9 cellular contexts compared by ENCODE assay signal in genomic region chr13:102869948-102870676, GRCh38. TPM values are rescaled to one million over a fixed set of nuclear protein-coding genes. Genes with fewer than 3 reads are reported as not detected.
DNase-seq lines count a peak whose midpoint lies in the region; ATAC-seq, FAIRE-seq and TF ChIP-seq lines count a peak whose summit lies in the region.
"Had no signal": no experiment of that assay in that cellular context is flagged by ENCODE, and none has a peak within 500 bp of the region (broad histone marks: within the 10 kb centered on the region; RNA-seq: fewer than 3 reads in every experiment).

No MANE protein-coding gene starts in this region.

- no peak for TF ChIP-seq CTCF in cardiac muscle cell (IDR thresholded peaks at IDR 0.05; ENCODE audit: low read depth, low read length)
- TF ChIP-seq CTCF in right atrium auricular region (IDR thresholded peaks at IDR 0.05) = no peak
- TF ChIP-seq CTCF in K562 (IDR thresholded peaks at IDR 0.05 in 2 of 3, conservative IDR thresholded peaks at IDR 0.05 in 1 of 3; ENCODE audit: insufficient read depth in 2 of 3, low read depth in 1 of 3, low read length in 3 of 3) = no peak
- TF ChIP-seq CTCF in A673 (conservative IDR thresholded peaks at IDR 0.05; ENCODE audit: low read depth, low read length) = no peak

- CTCF ChIA-PET in K562 (lab: Yijun Ruan, JAX; ENCODE audit: low intra/inter-chr PET ratio) = no interaction called here
- CTCF ChIA-PET in A673 (lab: Charles Lee) = interaction anchor here (1.3 kb wide), 2 partner anchors 13 to 278 kb away, joined by 3 to 5 read pairs; no protein-coding TSS in a partner anchor

- no peak for TF ChIP-seq EP300 in K562 (IDR thresholded peaks at IDR 0.05; ENCODE audit: low read length)

- no peaks in the 10 kb centered on the region for H3K9me1 ChIP-seq in K562 (ENCODE audit: control insufficient read depth, insufficient read depth, low read length)

- in situ Hi-C loops in K562 (cut with MboI) = no loop called here

- BruUV-seq in K562 (replicated peaks; lab: Mats Ljungman, UMichigan) (no TSS peak), A673 (replicated peaks; lab: Mats Ljungman, UMichigan) (no TSS peak)

- TF ChIP-seq POLR2A in K562 (conservative IDR thresholded peaks at IDR 0.05) = no peak

- FAIRE-seq in K562 (lab: Jason Lieb, UNC) = no peak

- no peak overlapping the region for H2AFZ ChIP-seq in K562 (ENCODE audit: low read depth, low read length)

- H3K9me3 ChIP-seq in cardiac muscle cell (ENCODE audit: low read depth) = no peaks in the 10 kb centered on the region
- H3K9me3 ChIP-seq in right atrium auricular region = no peaks in the 10 kb centered on the region
- H3K9me3 ChIP-seq in K562 (replicated peaks; ENCODE audit: control insufficient read depth, insufficient read depth, low read depth, low read length) = no peaks in the 10 kb centered on the region
- no peaks in the 10 kb centered on the region for H3K9me3 ChIP-seq in A673 (ENCODE audit: low read depth, low read length, poor library complexity, severe bottlenecking)

- TF ChIP-seq RAD21 in K562 (CRISPR knock-in tag; conservative IDR thresholded peaks at IDR 0.05 in 1 of 2, IDR thresholded peaks at IDR 0.05 in 1 of 2) = no peak

- no peak for DNase-seq in cardiac muscle cell (ENCODE audit: low read depth in 1 of 2, low spot score in 1 of 2)
- DNase-seq in right atrium auricular region (ENCODE audit: low spot score) = no peak
- no peak for DNase-seq in K562 (ENCODE audit: extremely low read depth in 1 of 4, low spot score in 3 of 4)
- DNase-seq in NCI-H1694 (lab: John Stamatoyannopoulos, UW) = no peak
- no peak for DNase-seq in A673 (ENCODE audit: low spot score)
- no peak for DNase-seq in H4 (ENCODE audit: low spot score)
- DNase-seq in A172 (ENCODE audit: low spot score) = no peak

- H3K4me1 ChIP-seq in cardiac muscle cell (ENCODE audit: low read depth) = peaks cover 11% of the 10 kb centered on the region
- H3K4me1 ChIP-seq in right atrium auricular region = peaks cover 0 to 6% of the 10 kb centered on the region in 2 donors
- H3K4me1 ChIP-seq in K562 (replicated peaks in 1 of 2; ENCODE audit: control insufficient read depth in 2 of 2, insufficient read depth in 2 of 2, low read length in 2 of 2) = no peaks in the 10 kb centered on the region
- no peaks in the 10 kb centered on the region for H3K4me1 ChIP-seq in A673 (ENCODE audit: insufficient read depth, low read length, poor library complexity, severe bottlenecking)

- no peak overlapping the region for H3K4me2 ChIP-seq in K562 (ENCODE audit: insufficient read depth, low read length)

- H3K9ac ChIP-seq in K562 (ENCODE audit: insufficient read depth in 1 of 2, low read depth in 2 of 2, low read length in 2 of 2) = no peak overlapping the region

- POLR2A ChIA-PET in K562 (lab: Yijun Ruan, JAX) = no interaction called here
- POLR2A ChIA-PET in A673 (lab: Charles Lee; ENCODE audit: low non-redundant PET) = no interaction called here

- H4K20me1 ChIP-seq in K562 (replicated peaks; ENCODE audit: control insufficient read depth, insufficient read depth, low read length) = no peaks in the 10 kb centered on the region

- H3K27me3 ChIP-seq in cardiac muscle cell (no peaks in the 10 kb centered on the region), right atrium auricular region (no peaks in the 10 kb centered on the region), K562 (ENCODE audit: control insufficient read depth in 2 of 2, insufficient read depth in 2 of 2, low read length in 2 of 2) (no peaks in the 10 kb centered on the region), A673 (replicated peaks; ENCODE audit: insufficient read depth, low read depth, low read length, poor library complexity) (no peaks in the 10 kb centered on the region)

- no peak overlapping the region for H3K4me3 ChIP-seq in cardiac muscle cell
- H3K4me3 ChIP-seq in right atrium auricular region = no peak overlapping the region
- H3K4me3 ChIP-seq in K562 = no peak overlapping the region
- H3K4me3 ChIP-seq in A673 (ENCODE audit: low read depth, low read length, poor library complexity, severe bottlenecking) = no peak overlapping the region

- intact Hi-C loops in K562 (cut with micrococcal nuclease) = no loop called here
- intact Hi-C loops in A673 (cut with micrococcal nuclease; ENCODE audit: unreplicated experiment) = no loop called here

- ATAC-seq in HG03280 (IDR thresholded peaks at IDR 0.05; ENCODE audit: unreplicated experiment) = peak; percentile 20
- ATAC-seq in K562 = peak; percentile 50

- no peaks in the 10 kb centered on the region; the same call in 2 of the 3 replicates for H3K79me2 ChIP-seq in K562 (ENCODE audit: control insufficient read depth, insufficient read depth, low read length)

- H3K36me3 ChIP-seq in cardiac muscle cell (peaks cover 54% of the 10 kb centered on the region), right atrium auricular region (peaks cover 59% of the 10 kb centered on the region), K562 (ENCODE audit: control insufficient read depth, insufficient read depth, low read length) (peaks cover 63% of the 10 kb centered on the region), A673 (ENCODE audit: insufficient read depth, low read length, poor library complexity, severe bottlenecking) (peaks cover 44% of the 10 kb centered on the region)

- peak overlapping the region; percentile 44 for H3K27ac ChIP-seq in cardiac muscle cell
- no peak overlapping the region for H3K27ac ChIP-seq in right atrium auricular region
- H3K27ac ChIP-seq in K562 (ENCODE audit: extremely low read depth, low read depth, low read length) = no peak overlapping the region
- H3K27ac ChIP-seq in A673 (ENCODE audit: low read depth, low read length, poor library complexity, severe bottlenecking) = no peak overlapping the region
- H3K27ac ChIP-seq: VCaP had no signal

- 39% methylated on average over 5 of the region's 5 CpGs for WGBS in K562 (ENCODE audit: insufficient coverage, low coverage, missing lambda C conversion rate)

TF ChIP-seq in K562, 482 proteins besides CTCF, POLR2A, EP300 and RAD21:
- TF ChIP-seq PKNOX1 (IDR thresholded peaks at IDR 0.05) (peak; percentile 43; the same call in 1 of the 2 replicates), TRIM28 (IDR thresholded peaks at IDR 0.05) (no peak)

RNA-seq across cellular contexts. Expression of gene ERCC5, which starts 24.3 kb away (rescaled TPM):
- total RNA-seq in cardiac muscle cell (41.1 and 84.3 TPM in 2 replicates), right atrium auricular region (10 to 100 TPM; 38.2 to 40.0 TPM), K562 (2014; rRNA removed) (29.3 and 33.9 TPM in 2 replicates), K562 (2014; rRNA removed; fragmentation: Illumina TruSeq; extraction: Trizol) (36.0 and 44.9 TPM in 2 replicates), K562 (2015; rRNA removed; fragmentation: Illumina TruSeq; extraction: Trizol) (37.6 and 43.1 TPM in 2 replicates), K562 (2021) (24.4 and 25.5 TPM in 2 replicates), A673 (2021) (36.2 and 37.6 TPM in 2 replicates)
- polyA plus RNA-seq in cardiac muscle cell (24.9 and 45.1 TPM in 2 replicates), K562 (2011; rRNA removed) (16.6 and 17.6 TPM in 2 replicates), K562 (2014; fragmentation: Illumina TruSeq; extraction: Trizol) (32.5 and 35.4 TPM in 2 replicates), K562 (2014; fragmentation: Nextera tagmentation; extraction: Ambion mirVana) (10 to 100 TPM in 1 of 2 experiments, 1 to 10 TPM in 1; 7.4 to 10.4 TPM), K562 (2014; rRNA removed) (25.9 and 37.2 TPM in 2 replicates)
- 11.9 and 36.9 TPM in 2 replicates for total RNA-seq in K562 (2011; cell fraction: chromatin; rRNA removed; ENCODE audit: low replicate concordance)
- total RNA-seq in K562 (2011; cell fraction: nucleolus; rRNA removed) = 8.8 and 11.8 TPM in 2 replicates
- total RNA-seq in K562 (2011; cell fraction: nucleoplasm; rRNA removed) = 14.2 and 14.5 TPM in 2 replicates
- polyA plus RNA-seq in K562 (2011; cell fraction: cytosol; rRNA removed) = 3.6 and 8.8 TPM in 2 replicates
- 30.0 and 36.8 TPM in 2 replicates for polyA plus RNA-seq in K562 (2011; cell fraction: nucleus; rRNA removed)
- 18.3 and 21.3 TPM in 2 replicates for polyA plus RNA-seq in K562 (2012)
- polyA minus RNA-seq in K562 (2011; rRNA and poly(A)+ RNA removed) = 19.4 and 24.8 TPM in 2 replicates
- 11.5 and 13.3 TPM in 2 replicates for polyA minus RNA-seq in K562 (2011; cell fraction: cytosol; rRNA and poly(A)+ RNA removed)
- 22.9 and 39.3 TPM in 2 replicates for polyA minus RNA-seq in K562 (2011; cell fraction: nucleus; rRNA and poly(A)+ RNA removed)
- total RNA-seq in H4 (2014; rRNA removed; shearing (Covaris generic)) = 16.4 and 33.3 TPM in 2 replicates
- total RNA-seq in A172 (2014; rRNA removed; shearing (Covaris generic)) = 40.2 and 52.9 TPM in 2 replicates
